ENCODE assay signal across 8 cellular contexts in genomic region chr4:172830295-172830764, GRCh38.
DNase-seq lines count a peak whose midpoint lies in the region; ATAC-seq and TF ChIP-seq lines count a peak whose summit lies in the region.

No MANE protein-coding gene starts in this region.

- intact Hi-C loops in psoas muscle (cut with DNase I): no loop called here

- H3K27ac ChIP-seq in psoas muscle: no peak overlapping the region

- no peak overlapping the region for H3K4me3 ChIP-seq in psoas muscle

- TF ChIP-seq POLR2A in GM18505 (IDR thresholded peaks at IDR 0.05; ENCODE audit: borderline replicate concordance, extremely low read depth, insufficient read depth, insufficient read length): no peak

- no peaks in the 10 kb centered on the region for H3K4me1 ChIP-seq in psoas muscle

- TF ChIP-seq CTCF in GM12872 (IDR thresholded peaks at IDR 0.05; ENCODE audit: insufficient read depth, low read depth, low read length) (peak; percentile 35; the same call in 1 of the 3 replicates), psoas muscle (IDR thresholded peaks at IDR 0.05) (peak; percentile 47)

- WGBS in psoas muscle, 3 donors: 5 to 7% (median 6%) methylated on average over 5 of the region's 5 CpGs

- H3K9me3 ChIP-seq in psoas muscle: no peaks in the 10 kb centered on the region

- DNase-seq in NCI-H1436 treated with DMSO at 0.1 percent for 48 hours (lab: John Stamatoyannopoulos, UW): peak; percentile 13
- peak; percentile 20 for DNase-seq in dermis blood vessel endothelial cell
- no peak for DNase-seq in psoas muscle

- H3K36me3 ChIP-seq in psoas muscle (ENCODE audit: insufficient read depth in 1 of 2, low read depth in 1 of 2): no peaks in the 10 kb centered on the region

- no peak for ATAC-seq in psoas muscle
- ATAC-seq in HG03280 (IDR thresholded peaks at IDR 0.05; ENCODE audit: unreplicated experiment): no peak
- no peak for ATAC-seq in GM21576 (IDR thresholded peaks at IDR 0.05; ENCODE audit: unreplicated experiment)
- ATAC-seq in HG02981 (IDR thresholded peaks at IDR 0.05; ENCODE audit: unreplicated experiment): no peak
- ATAC-seq in GM18505 (IDR thresholded peaks at IDR 0.05; ENCODE audit: unreplicated experiment): no peak

- peaks cover 0 to 3% (median 0%) of the 10 kb centered on the region in 3 donors for H3K27me3 ChIP-seq in psoas muscle (ENCODE audit: insufficient read depth in 3 of 3, low read length in 2 of 3)

Comparison
In these comparisons a context has a peak if more than half of its experiments do, and no peak if none do; other contexts are left out.
1. DNase-seq: peak in NCI-H1436 treated with DMSO at 0.1 percent for 48 hours (single experiment) and dermis blood vessel endothelial cell (single experiment); none in psoas muscle (0 of 2).